1 cellular context compared by ENCODE assay signal in the genomic region with DNA sequence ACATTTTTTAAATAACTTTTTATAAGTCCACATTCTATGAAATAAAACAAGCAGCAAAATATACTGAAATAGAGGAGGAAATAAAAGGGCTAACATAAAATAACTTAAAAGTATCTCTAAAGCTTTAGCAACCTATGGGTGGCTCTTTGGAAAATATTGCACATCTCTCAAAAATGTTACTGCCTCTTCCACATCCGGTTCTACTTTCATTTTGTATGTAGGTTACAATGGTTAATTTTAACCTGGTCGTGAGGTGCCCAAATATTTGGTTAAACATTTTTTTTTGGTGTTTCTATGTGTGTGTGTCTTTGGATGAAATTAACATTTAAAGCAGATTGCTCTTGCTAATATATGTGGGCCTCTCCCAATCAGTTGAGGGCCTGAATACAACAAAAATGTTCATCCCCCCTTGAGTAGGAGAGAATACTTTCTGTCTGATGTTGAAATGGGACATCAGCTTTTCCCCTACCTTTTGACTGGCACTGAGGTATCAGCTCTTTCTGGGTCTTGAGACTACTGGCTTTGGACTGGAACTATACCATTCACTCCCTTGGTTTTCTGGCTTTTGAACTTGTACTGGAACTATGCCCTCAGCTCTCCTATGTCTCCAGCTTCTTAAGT.
TF ChIP-seq lines count a peak whose summit lies in the region.

No MANE protein-coding gene starts in this region.

TF ChIP-seq in HCT116, 20 proteins besides CTCF, POLR2A, EP300 and RAD21 (continued from another document):
- no peak for TF ChIP-seq EZH2 (IDR thresholded peaks at IDR 0.05)
- TF ChIP-seq, protein P1, sequence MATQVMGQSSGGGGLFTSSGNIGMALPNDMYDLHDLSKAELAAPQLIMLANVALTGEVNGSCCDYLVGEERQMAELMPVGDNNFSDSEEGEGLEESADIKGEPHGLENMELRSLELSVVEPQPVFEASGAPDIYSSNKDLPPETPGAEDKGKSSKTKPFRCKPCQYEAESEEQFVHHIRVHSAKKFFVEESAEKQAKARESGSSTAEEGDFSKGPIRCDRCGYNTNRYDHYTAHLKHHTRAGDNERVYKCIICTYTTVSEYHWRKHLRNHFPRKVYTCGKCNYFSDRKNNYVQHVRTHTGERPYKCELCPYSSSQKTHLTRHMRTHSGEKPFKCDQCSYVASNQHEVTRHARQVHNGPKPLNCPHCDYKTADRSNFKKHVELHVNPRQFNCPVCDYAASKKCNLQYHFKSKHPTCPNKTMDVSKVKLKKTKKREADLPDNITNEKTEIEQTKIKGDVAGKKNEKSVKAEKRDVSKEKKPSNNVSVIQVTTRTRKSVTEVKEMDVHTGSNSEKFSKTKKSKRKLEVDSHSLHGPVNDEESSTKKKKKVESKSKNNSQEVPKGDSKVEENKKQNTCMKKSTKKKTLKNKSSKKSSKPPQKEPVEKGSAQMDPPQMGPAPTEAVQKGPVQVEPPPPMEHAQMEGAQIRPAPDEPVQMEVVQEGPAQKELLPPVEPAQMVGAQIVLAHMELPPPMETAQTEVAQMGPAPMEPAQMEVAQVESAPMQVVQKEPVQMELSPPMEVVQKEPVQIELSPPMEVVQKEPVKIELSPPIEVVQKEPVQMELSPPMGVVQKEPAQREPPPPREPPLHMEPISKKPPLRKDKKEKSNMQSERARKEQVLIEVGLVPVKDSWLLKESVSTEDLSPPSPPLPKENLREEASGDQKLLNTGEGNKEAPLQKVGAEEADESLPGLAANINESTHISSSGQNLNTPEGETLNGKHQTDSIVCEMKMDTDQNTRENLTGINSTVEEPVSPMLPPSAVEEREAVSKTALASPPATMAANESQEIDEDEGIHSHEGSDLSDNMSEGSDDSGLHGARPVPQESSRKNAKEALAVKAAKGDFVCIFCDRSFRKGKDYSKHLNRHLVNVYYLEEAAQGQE (IDR thresholded peaks at IDR 0.05; ENCODE audit: low read depth) = no peak
- TF ChIP-seq SP1 (IDR thresholded peaks at IDR 0.05; ENCODE audit: low read depth) = no peak
- no peak for TF ChIP-seq ZFX (IDR thresholded peaks at IDR 0.05)
- TF ChIP-seq EGR1 (IDR thresholded peaks at IDR 0.05; ENCODE audit: low read depth) = no peak
- no peak for TF ChIP-seq TCF7L2 (IDR thresholded peaks at IDR 0.05; ENCODE audit: borderline replicate concordance, extremely low read depth, insufficient read depth, insufficient read length)
- TF ChIP-seq FOSL1 (IDR thresholded peaks at IDR 0.05; ENCODE audit: low read depth) = no peak
- TF ChIP-seq CBX3 (IDR thresholded peaks at IDR 0.05; ENCODE audit: low read depth) = no peak
- no peak for TF ChIP-seq SIN3A (IDR thresholded peaks at IDR 0.05; ENCODE audit: low read depth)
- TF ChIP-seq CEBPB (IDR thresholded peaks at IDR 0.05; ENCODE audit: low read depth) = no peak
- TF ChIP-seq ZNF274 (IDR thresholded peaks at IDR 0.05; ENCODE audit: low read depth, low read length) = no peak
- TF ChIP-seq, protein P2, sequence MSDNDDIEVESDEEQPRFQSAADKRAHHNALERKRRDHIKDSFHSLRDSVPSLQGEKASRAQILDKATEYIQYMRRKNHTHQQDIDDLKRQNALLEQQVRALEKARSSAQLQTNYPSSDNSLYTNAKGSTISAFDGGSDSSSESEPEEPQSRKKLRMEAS (IDR thresholded peaks at IDR 0.05) = no peak
- no peak for TF ChIP-seq YY1 (IDR thresholded peaks at IDR 0.05; ENCODE audit: extremely low read depth, insufficient replicate concordance, low read depth, low read length)
- TF ChIP-seq POLR2AphosphoS5 (IDR thresholded peaks at IDR 0.05; ENCODE audit: low read depth, low read length) = no peak
- TF ChIP-seq SRF (IDR thresholded peaks at IDR 0.05; ENCODE audit: low read depth) = no peak
- no peak for TF ChIP-seq JUND (IDR thresholded peaks at IDR 0.05)
- no peak for TF ChIP-seq ELF1 (IDR thresholded peaks at IDR 0.05; ENCODE audit: borderline replicate concordance, low read depth)
TF ChIP-seq in HCT116: peak in this region for 0.
